1 cellular context compared by ENCODE assay signal in the genomic region with DNA sequence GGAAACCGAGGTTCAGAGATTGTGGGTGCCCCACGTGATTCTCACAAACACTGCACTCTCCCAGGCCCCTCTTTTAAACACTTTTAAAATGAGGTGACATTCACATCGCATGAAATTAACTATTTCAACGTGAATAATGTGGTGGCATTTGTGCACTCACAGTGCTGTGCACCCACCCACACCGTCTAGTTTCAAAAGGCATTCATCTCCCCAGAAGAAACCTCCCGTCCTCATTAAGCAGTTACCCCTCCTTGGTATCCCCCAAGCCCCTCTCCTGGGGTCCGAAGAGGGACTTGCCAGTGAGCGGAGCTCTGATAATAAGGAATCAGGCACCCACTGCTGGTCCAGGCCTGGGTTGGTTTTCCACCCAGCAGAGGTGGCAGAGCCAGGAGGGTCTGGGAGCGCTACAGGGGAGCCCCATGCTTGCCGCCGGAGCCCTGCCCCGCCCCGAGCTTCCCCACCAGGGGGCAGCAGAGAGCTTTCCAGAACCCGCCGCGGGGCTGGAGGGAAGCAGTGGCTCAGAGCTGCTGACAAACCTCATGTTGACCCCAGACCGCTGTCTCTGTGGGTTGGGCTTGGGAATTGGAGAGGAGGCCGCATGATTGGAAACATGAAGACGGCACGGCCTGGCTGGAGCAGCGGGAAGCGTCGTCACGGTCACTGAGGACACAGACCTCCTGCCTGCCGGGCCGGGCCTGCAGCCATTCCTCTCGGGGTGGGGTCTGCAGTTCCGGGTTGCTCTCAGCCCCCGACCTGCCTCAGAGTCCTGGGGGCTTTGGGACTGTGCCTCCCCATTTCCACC.
TF ChIP-seq lines count a peak whose summit lies in the region.

No MANE protein-coding gene starts in this region.

TF ChIP-seq in GM12878, 131 proteins besides CTCF, POLR2A, EP300 and RAD21 (continues in another document):
- TF ChIP-seq, protein P1, sequence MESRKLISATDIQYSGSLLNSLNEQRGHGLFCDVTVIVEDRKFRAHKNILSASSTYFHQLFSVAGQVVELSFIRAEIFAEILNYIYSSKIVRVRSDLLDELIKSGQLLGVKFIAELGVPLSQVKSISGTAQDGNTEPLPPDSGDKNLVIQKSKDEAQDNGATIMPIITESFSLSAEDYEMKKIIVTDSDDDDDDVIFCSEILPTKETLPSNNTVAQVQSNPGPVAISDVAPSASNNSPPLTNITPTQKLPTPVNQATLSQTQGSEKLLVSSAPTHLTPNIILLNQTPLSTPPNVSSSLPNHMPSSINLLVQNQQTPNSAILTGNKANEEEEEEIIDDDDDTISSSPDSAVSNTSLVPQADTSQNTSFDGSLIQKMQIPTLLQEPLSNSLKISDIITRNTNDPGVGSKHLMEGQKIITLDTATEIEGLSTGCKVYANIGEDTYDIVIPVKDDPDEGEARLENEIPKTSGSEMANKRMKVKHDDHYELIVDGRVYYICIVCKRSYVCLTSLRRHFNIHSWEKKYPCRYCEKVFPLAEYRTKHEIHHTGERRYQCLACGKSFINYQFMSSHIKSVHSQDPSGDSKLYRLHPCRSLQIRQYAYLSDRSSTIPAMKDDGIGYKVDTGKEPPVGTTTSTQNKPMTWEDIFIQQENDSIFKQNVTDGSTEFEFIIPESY (IDR thresholded peaks at IDR 0.05): peak; percentile 69; the same call in 1 of the 2 replicates
- no peak for TF ChIP-seq SREBF1 (IDR thresholded peaks at IDR 0.05; ENCODE audit: low read length)
- TF ChIP-seq, protein P2, sequence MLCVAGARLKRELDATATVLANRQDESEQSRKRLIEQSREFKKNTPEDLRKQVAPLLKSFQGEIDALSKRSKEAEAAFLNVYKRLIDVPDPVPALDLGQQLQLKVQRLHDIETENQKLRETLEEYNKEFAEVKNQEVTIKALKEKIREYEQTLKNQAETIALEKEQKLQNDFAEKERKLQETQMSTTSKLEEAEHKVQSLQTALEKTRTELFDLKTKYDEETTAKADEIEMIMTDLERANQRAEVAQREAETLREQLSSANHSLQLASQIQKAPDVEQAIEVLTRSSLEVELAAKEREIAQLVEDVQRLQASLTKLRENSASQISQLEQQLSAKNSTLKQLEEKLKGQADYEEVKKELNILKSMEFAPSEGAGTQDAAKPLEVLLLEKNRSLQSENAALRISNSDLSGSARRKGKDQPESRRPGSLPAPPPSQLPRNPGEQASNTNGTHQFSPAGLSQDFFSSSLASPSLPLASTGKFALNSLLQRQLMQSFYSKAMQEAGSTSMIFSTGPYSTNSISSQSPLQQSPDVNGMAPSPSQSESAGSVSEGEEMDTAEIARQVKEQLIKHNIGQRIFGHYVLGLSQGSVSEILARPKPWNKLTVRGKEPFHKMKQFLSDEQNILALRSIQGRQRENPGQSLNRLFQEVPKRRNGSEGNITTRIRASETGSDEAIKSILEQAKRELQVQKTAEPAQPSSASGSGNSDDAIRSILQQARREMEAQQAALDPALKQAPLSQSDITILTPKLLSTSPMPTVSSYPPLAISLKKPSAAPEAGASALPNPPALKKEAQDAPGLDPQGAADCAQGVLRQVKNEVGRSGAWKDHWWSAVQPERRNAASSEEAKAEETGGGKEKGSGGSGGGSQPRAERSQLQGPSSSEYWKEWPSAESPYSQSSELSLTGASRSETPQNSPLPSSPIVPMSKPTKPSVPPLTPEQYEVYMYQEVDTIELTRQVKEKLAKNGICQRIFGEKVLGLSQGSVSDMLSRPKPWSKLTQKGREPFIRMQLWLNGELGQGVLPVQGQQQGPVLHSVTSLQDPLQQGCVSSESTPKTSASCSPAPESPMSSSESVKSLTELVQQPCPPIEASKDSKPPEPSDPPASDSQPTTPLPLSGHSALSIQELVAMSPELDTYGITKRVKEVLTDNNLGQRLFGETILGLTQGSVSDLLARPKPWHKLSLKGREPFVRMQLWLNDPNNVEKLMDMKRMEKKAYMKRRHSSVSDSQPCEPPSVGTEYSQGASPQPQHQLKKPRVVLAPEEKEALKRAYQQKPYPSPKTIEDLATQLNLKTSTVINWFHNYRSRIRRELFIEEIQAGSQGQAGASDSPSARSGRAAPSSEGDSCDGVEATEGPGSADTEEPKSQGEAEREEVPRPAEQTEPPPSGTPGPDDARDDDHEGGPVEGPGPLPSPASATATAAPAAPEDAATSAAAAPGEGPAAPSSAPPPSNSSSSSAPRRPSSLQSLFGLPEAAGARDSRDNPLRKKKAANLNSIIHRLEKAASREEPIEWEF (IDR thresholded peaks at IDR 0.05; ENCODE audit: insufficient replicate concordance, low read depth, low read length): no peak
- no peak for TF ChIP-seq TARDBP (IDR thresholded peaks at IDR 0.05; ENCODE audit: borderline replicate concordance)
- no peak for TF ChIP-seq GABPA (IDR thresholded peaks at IDR 0.05; ENCODE audit: low read depth)
- no peak for TF ChIP-seq CREM (IDR thresholded peaks at IDR 0.05; ENCODE audit: low read depth)
- TF ChIP-seq SMAD1 (IDR thresholded peaks at IDR 0.05; ENCODE audit: low read depth, partially characterized antibody): no peak
- TF ChIP-seq, protein P3, sequence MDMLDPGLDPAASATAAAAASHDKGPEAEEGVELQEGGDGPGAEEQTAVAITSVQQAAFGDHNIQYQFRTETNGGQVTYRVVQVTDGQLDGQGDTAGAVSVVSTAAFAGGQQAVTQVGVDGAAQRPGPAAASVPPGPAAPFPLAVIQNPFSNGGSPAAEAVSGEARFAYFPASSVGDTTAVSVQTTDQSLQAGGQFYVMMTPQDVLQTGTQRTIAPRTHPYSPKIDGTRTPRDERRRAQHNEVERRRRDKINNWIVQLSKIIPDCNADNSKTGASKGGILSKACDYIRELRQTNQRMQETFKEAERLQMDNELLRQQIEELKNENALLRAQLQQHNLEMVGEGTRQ (IDR thresholded peaks at IDR 0.05; ENCODE audit: borderline replicate concordance, low read depth, low read length): no peak
- TF ChIP-seq, protein P4, sequence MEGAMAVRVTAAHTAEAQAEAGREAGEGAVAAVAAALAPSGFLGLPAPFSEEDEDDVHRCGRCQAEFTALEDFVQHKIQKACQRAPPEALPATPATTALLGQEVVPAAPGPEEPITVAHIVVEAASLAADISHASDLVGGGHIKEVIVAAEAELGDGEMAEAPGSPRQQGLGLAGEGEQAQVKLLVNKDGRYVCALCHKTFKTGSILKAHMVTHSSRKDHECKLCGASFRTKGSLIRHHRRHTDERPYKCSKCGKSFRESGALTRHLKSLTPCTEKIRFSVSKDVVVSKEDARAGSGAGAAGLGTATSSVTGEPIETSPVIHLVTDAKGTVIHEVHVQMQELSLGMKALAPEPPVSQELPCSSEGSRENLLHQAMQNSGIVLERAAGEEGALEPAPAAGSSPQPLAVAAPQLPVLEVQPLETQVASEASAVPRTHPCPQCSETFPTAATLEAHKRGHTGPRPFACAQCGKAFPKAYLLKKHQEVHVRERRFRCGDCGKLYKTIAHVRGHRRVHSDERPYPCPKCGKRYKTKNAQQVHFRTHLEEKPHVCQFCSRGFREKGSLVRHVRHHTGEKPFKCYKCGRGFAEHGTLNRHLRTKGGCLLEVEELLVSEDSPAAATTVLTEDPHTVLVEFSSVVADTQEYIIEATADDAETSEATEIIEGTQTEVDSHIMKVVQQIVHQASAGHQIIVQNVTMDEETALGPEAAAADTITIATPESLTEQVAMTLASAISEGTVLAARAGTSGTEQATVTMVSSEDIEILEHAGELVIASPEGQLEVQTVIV (IDR thresholded peaks at IDR 0.05; ENCODE audit: borderline replicate concordance, partially characterized antibody): no peak
- TF ChIP-seq BCL11A (IDR thresholded peaks at IDR 0.05; ENCODE audit: low read depth, low read length): no peak
- TF ChIP-seq POLR2AphosphoS2 (IDR thresholded peaks at IDR 0.05; ENCODE audit: low read depth, low read length): no peak
- TF ChIP-seq, protein P5, sequence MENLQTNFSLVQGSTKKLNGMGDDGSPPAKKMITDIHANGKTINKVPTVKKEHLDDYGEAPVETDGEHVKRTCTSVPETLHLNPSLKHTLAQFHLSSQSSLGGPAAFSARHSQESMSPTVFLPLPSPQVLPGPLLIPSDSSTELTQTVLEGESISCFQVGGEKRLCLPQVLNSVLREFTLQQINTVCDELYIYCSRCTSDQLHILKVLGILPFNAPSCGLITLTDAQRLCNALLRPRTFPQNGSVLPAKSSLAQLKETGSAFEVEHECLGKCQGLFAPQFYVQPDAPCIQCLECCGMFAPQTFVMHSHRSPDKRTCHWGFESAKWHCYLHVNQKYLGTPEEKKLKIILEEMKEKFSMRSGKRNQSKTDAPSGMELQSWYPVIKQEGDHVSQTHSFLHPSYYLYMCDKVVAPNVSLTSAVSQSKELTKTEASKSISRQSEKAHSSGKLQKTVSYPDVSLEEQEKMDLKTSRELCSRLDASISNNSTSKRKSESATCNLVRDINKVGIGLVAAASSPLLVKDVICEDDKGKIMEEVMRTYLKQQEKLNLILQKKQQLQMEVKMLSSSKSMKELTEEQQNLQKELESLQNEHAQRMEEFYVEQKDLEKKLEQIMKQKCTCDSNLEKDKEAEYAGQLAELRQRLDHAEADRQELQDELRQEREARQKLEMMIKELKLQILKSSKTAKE (IDR thresholded peaks at IDR 0.05; ENCODE audit: low read depth, poor library complexity, severe bottlenecking): no peak
- TF ChIP-seq RUNX3 (IDR thresholded peaks at IDR 0.05; ENCODE audit: low read length): no peak
- TF ChIP-seq MEF2B (IDR thresholded peaks at IDR 0.05; ENCODE audit: partially characterized antibody, poor library complexity, severe bottlenecking): no peak
- no peak for TF ChIP-seq MTA2 (IDR thresholded peaks at IDR 0.05; ENCODE audit: low read depth)
- TF ChIP-seq POLR2AphosphoS5 (IDR thresholded peaks at IDR 0.05; ENCODE audit: low read length): 0 out of 2 replicates have a peak, but pooled peaks have one; percentile 30
- TF ChIP-seq TCF7 (IDR thresholded peaks at IDR 0.05; ENCODE audit: borderline replicate concordance): no peak
- TF ChIP-seq RCOR1 (conservative IDR thresholded peaks at IDR 0.05; ENCODE audit: low read depth, low read length): no peak
- TF ChIP-seq, protein P6, sequence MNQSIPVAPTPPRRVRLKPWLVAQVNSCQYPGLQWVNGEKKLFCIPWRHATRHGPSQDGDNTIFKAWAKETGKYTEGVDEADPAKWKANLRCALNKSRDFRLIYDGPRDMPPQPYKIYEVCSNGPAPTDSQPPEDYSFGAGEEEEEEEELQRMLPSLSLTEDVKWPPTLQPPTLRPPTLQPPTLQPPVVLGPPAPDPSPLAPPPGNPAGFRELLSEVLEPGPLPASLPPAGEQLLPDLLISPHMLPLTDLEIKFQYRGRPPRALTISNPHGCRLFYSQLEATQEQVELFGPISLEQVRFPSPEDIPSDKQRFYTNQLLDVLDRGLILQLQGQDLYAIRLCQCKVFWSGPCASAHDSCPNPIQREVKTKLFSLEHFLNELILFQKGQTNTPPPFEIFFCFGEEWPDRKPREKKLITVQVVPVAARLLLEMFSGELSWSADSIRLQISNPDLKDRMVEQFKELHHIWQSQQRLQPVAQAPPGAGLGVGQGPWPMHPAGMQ (IDR thresholded peaks at IDR 0.05; ENCODE audit: borderline replicate concordance): no peak
- no peak for TF ChIP-seq KLF5 (IDR thresholded peaks at IDR 0.05; ENCODE audit: partially characterized antibody)
- no peak for TF ChIP-seq BRCA1 (IDR thresholded peaks at IDR 0.05; ENCODE audit: low read depth, low read length)
- peak; percentile 50; the same call in 1 of the 2 replicates for TF ChIP-seq YY1 (IDR thresholded peaks at IDR 0.05; ENCODE audit: low read depth, low read length)
- no peak for TF ChIP-seq IKZF1 (conservative IDR thresholded peaks at IDR 0.05)
- no peak for TF ChIP-seq POU2F2 (IDR thresholded peaks at IDR 0.05; ENCODE audit: borderline replicate concordance, low read depth, low read length)
- TF ChIP-seq RB1 (IDR thresholded peaks at IDR 0.05; ENCODE audit: borderline replicate concordance): peak; percentile 40; the same call in 1 of the 2 replicates
- TF ChIP-seq EED (IDR thresholded peaks at IDR 0.05; ENCODE audit: low read depth): no peak
- TF ChIP-seq, protein P7, sequence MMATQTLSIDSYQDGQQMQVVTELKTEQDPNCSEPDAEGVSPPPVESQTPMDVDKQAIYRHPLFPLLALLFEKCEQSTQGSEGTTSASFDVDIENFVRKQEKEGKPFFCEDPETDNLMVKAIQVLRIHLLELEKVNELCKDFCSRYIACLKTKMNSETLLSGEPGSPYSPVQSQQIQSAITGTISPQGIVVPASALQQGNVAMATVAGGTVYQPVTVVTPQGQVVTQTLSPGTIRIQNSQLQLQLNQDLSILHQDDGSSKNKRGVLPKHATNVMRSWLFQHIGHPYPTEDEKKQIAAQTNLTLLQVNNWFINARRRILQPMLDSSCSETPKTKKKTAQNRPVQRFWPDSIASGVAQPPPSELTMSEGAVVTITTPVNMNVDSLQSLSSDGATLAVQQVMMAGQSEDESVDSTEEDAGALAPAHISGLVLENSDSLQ (IDR thresholded peaks at IDR 0.05): no peak
- TF ChIP-seq, protein P8, sequence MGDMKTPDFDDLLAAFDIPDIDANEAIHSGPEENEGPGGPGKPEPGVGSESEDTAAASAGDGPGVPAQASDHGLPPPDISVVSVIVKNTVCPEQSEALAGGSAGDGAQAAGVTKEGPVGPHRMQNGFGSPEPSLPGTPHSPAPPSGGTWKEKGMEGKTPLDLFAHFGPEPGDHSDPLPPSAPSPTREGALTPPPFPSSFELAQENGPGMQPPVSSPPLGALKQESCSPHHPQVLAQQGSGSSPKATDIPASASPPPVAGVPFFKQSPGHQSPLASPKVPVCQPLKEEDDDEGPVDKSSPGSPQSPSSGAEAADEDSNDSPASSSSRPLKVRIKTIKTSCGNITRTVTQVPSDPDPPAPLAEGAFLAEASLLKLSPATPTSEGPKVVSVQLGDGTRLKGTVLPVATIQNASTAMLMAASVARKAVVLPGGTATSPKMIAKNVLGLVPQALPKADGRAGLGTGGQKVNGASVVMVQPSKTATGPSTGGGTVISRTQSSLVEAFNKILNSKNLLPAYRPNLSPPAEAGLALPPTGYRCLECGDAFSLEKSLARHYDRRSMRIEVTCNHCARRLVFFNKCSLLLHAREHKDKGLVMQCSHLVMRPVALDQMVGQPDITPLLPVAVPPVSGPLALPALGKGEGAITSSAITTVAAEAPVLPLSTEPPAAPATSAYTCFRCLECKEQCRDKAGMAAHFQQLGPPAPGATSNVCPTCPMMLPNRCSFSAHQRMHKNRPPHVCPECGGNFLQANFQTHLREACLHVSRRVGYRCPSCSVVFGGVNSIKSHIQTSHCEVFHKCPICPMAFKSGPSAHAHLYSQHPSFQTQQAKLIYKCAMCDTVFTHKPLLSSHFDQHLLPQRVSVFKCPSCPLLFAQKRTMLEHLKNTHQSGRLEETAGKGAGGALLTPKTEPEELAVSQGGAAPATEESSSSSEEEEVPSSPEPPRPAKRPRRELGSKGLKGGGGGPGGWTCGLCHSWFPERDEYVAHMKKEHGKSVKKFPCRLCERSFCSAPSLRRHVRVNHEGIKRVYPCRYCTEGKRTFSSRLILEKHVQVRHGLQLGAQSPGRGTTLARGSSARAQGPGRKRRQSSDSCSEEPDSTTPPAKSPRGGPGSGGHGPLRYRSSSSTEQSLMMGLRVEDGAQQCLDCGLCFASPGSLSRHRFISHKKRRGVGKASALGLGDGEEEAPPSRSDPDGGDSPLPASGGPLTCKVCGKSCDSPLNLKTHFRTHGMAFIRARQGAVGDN (IDR thresholded peaks at IDR 0.05): no peak
- no peak for TF ChIP-seq ETV6 (conservative IDR thresholded peaks at IDR 0.05 in 1 of 2, IDR thresholded peaks at IDR 0.05 in 1 of 2; ENCODE audit: borderline replicate concordance in 1 of 2, low read depth in 1 of 2)
